Comparison of ENCODE assay signal across 21 cellular contexts in genomic region chr7:2432910-2433712, GRCh38. TPM values are rescaled to one million over a fixed set of nuclear protein-coding genes. Genes with fewer than 3 reads are reported as not detected.
"Had no signal": no experiment of that assay in that cellular context is flagged by ENCODE, and none has a peak within 500 bp of the region (broad histone marks: within the 10 kb centered on the region; RNA-seq: fewer than 3 reads in every experiment).

No MANE protein-coding gene starts in this region.

- FAIRE-seq: RCC 7860 had no signal

- DNase-seq: activated CD4-positive, alpha-beta T cell treated with anti-CD3 and anti-CD28 coated beads for 4 hours; activated CD8-positive, alpha-beta memory T cell treated with anti-CD3 and anti-CD28 coated beads, Interleukin-2, amount 50 U/mL, for 48 hours; activated CD8-positive, alpha-beta T cell treated with anti-CD3 and anti-CD28 coated beads, Interleukin-2, amount 10 ng/mL, durations not matched to agents 7 days and 5 days; activated naive CD4-positive, alpha-beta T cell; activated T-cell treated with anti-CD3 and anti-CD28 coated beads, Interleukin-2, amount 50 U/mL, for 1 hour; aorta; Kasumi-1; NCI-H1048; NCI-H146; NCI-H187 treated with DMSO at 0.1 percent for 48 hours; NCI-H2081 treated with DMSO at 0.1 percent for 48 hours; NCI-H446; NCI-H524; SHP77 treated with DMSO at 0.1 percent for 48 hours had no signal

- H3K27ac ChIP-seq: breast epithelium had no signal

- H3K4me3 ChIP-seq: breast epithelium had no signal

- ATAC-seq: activated CD4-positive, CD25-positive, alpha-beta regulatory T cell treated with anti-CD3 and anti-CD28 coated beads, Interleukin-2, amount 50 U/mL, for 24 hours; activated CD8-positive, alpha-beta T cell treated with anti-CD3 and anti-CD28 coated beads, Interleukin-2, amount 10 ng/mL, durations not matched to agents 7 days and 5 days had no signal

- H3K27me3 Mint-ChIP-seq: activated naive CD4-positive, alpha-beta T cell treated with anti-CD3 and anti-CD28 coated beads, Interleukin-2, amount 50 U/mL, for 24 hours had no signal

- H3K27ac Mint-ChIP-seq: activated CD8-positive, alpha-beta T cell treated with anti-CD3 and anti-CD28 coated beads, Interleukin-2, amount 10 ng/mL, durations not matched to agents 7 days and 5 days; activated naive CD4-positive, alpha-beta T cell treated with anti-CD3 and anti-CD28 coated beads, Interleukin-2, amount 50 U/mL, for 24 hours; T-helper 1 cell treated with Interleukin-12 subunit alpha and Interleukin-12 subunit beta and Interleukin-4 antibody, amounts not matched to agents 30 μg/mL and 1 μg/mL, for 36 hours had no signal

- H3K4me3 Mint-ChIP-seq: activated CD8-positive, alpha-beta T cell treated with anti-CD3 and anti-CD28 coated beads, Interleukin-2, amount 10 ng/mL, durations not matched to agents 7 days and 5 days; activated naive CD4-positive, alpha-beta T cell treated with anti-CD3 and anti-CD28 coated beads, Interleukin-2, amount 50 U/mL, for 24 hours; T-helper 1 cell treated with Interleukin-12 subunit alpha and Interleukin-12 subunit beta and Interleukin-4 antibody, amounts not matched to agents 30 μg/mL and 1 μg/mL, for 36 hours had no signal

- H3K27me3 ChIP-seq: breast epithelium had no signal

- H3K4me1 ChIP-seq: breast epithelium had no signal

RNA-seq across cellular contexts. Expression of gene GRIFIN, which starts 43.1 kb away (rescaled TPM):
- total RNA-seq: activated CD8-positive, alpha-beta T cell treated with anti-CD3 and anti-CD28 coated beads, Interleukin-2, amount 10 ng/mL, durations not matched to agents 7 days and 5 days; aorta; breast epithelium; M059J; SK-MEL-5 had no signal
- polyA plus RNA-seq: aorta had no signal
